Comparison of ENCODE assay signal across 1 cellular context in the genomic region with DNA sequence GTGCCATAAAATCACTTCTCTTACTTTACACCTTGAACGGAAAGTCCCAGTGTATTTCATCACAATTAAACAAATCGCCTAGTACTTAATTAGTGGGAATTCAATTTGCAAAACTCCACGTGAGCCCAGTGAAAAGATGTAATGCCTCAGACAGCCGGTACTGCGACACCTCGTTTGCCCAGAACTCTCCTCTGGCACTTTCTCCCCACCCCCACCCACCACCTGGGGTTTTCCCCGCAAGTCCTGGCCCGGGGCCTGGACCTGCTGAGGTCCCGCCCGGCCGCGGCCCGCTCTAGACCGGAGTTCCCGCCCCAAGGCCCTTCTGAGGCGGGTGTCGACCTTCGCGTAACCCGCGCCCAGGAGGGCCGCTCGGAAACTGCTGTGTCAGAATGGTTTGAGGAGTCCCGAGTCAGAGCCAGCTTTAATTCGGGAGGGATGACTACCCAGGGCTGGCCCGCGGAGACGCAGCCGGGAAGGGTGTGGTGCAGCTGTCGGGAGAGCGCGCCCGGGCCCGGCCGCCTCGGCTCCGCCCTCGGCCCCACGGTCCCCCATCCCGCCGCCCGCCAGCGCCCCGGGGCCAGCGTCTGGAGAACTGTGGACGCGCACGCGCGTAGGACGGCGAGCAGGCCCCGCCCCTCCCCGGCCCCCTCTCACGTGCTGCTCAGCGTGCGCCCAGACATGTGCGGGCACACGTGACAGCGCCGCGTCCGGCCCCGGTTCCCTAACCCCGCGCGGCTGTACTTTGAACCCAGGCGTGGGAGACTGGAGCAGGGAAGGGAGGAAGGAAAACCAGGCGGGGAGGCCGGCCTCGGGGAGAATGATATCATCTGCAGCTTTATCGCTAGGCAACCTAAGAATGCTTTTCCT.
TF ChIP-seq lines count a peak whose summit lies in the region.

No MANE protein-coding gene starts in this region.

TF ChIP-seq in HEK293, 187 proteins besides CTCF, POLR2A, EP300 and RAD21 (continued from another document and continues in another):
- TF ChIP-seq, protein P1, sequence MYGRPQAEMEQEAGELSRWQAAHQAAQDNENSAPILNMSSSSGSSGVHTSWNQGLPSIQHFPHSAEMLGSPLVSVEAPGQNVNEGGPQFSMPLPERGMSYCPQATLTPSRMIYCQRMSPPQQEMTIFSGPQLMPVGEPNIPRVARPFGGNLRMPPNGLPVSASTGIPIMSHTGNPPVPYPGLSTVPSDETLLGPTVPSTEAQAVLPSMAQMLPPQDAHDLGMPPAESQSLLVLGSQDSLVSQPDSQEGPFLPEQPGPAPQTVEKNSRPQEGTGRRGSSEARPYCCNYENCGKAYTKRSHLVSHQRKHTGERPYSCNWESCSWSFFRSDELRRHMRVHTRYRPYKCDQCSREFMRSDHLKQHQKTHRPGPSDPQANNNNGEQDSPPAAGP (tag by site-specific recombination; IDR thresholded peaks at IDR 0.05): peak; percentile 72; the same call in 1 of the 2 replicates
- peak; percentile 99 for TF ChIP-seq IKZF3 (tag by site-specific recombination; IDR thresholded peaks at IDR 0.05)
- 0 out of 2 replicates have a peak, but pooled peaks have one; percentile 48 for TF ChIP-seq ZSCAN23 (tag by site-specific recombination; IDR thresholded peaks at IDR 0.05)
- no peak for TF ChIP-seq ZNF350 (tag by site-specific recombination; IDR thresholded peaks at IDR 0.05)
- no peak; the same call in 1 of the 2 replicates for TF ChIP-seq ZNF324 (tag by site-specific recombination; IDR thresholded peaks at IDR 0.05)
- TF ChIP-seq ZFP37 (tag by site-specific recombination; IDR thresholded peaks at IDR 0.05): 0 out of 2 replicates have a peak, but pooled peaks have one; percentile 26
- peak; percentile 74 for TF ChIP-seq SP3 (tag by site-specific recombination; IDR thresholded peaks at IDR 0.05)
- TF ChIP-seq SCRT1 (tag by site-specific recombination; IDR thresholded peaks at IDR 0.05; ENCODE audit: borderline replicate concordance): no peak
- TF ChIP-seq ZNF561 (tag by site-specific recombination; IDR thresholded peaks at IDR 0.05; ENCODE audit: borderline replicate concordance): peak; percentile 80
- TF ChIP-seq ZNF529 (tag by site-specific recombination; IDR thresholded peaks at IDR 0.05; ENCODE audit: insufficient replicate concordance): no peak
- TF ChIP-seq ZNF169 (tag by site-specific recombination; IDR thresholded peaks at IDR 0.05): no peak
- no peak for TF ChIP-seq ZNF433 (tag by site-specific recombination; IDR thresholded peaks at IDR 0.05; ENCODE audit: low read depth)
- no peak for TF ChIP-seq HOXC10 (CRISPR knock-in tag; IDR thresholded peaks at IDR 0.05)
- TF ChIP-seq WT1 (tag by site-specific recombination; IDR thresholded peaks at IDR 0.05): peak; percentile 93
- TF ChIP-seq ZNF530 (tag by site-specific recombination; IDR thresholded peaks at IDR 0.05; ENCODE audit: low read depth): no peak
- peak; percentile 87 for TF ChIP-seq KLF1 (tag by site-specific recombination; IDR thresholded peaks at IDR 0.05)
- TF ChIP-seq ZNF629 (tag by site-specific recombination; IDR thresholded peaks at IDR 0.05): peak; percentile 81
- TF ChIP-seq, protein P2, sequence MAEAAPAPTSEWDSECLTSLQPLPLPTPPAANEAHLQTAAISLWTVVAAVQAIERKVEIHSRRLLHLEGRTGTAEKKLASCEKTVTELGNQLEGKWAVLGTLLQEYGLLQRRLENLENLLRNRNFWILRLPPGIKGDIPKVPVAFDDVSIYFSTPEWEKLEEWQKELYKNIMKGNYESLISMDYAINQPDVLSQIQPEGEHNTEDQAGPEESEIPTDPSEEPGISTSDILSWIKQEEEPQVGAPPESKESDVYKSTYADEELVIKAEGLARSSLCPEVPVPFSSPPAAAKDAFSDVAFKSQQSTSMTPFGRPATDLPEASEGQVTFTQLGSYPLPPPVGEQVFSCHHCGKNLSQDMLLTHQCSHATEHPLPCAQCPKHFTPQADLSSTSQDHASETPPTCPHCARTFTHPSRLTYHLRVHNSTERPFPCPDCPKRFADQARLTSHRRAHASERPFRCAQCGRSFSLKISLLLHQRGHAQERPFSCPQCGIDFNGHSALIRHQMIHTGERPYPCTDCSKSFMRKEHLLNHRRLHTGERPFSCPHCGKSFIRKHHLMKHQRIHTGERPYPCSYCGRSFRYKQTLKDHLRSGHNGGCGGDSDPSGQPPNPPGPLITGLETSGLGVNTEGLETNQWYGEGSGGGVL (tag by site-specific recombination; IDR thresholded peaks at IDR 0.05): no peak
- TF ChIP-seq, protein P3, sequence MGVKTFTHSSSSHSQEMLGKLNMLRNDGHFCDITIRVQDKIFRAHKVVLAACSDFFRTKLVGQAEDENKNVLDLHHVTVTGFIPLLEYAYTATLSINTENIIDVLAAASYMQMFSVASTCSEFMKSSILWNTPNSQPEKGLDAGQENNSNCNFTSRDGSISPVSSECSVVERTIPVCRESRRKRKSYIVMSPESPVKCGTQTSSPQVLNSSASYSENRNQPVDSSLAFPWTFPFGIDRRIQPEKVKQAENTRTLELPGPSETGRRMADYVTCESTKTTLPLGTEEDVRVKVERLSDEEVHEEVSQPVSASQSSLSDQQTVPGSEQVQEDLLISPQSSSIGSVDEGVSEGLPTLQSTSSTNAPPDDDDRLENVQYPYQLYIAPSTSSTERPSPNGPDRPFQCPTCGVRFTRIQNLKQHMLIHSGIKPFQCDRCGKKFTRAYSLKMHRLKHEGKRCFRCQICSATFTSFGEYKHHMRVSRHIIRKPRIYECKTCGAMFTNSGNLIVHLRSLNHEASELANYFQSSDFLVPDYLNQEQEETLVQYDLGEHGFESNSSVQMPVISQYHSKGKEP (tag by site-specific recombination; IDR thresholded peaks at IDR 0.05): peak; percentile 80
- TF ChIP-seq, protein P4, sequence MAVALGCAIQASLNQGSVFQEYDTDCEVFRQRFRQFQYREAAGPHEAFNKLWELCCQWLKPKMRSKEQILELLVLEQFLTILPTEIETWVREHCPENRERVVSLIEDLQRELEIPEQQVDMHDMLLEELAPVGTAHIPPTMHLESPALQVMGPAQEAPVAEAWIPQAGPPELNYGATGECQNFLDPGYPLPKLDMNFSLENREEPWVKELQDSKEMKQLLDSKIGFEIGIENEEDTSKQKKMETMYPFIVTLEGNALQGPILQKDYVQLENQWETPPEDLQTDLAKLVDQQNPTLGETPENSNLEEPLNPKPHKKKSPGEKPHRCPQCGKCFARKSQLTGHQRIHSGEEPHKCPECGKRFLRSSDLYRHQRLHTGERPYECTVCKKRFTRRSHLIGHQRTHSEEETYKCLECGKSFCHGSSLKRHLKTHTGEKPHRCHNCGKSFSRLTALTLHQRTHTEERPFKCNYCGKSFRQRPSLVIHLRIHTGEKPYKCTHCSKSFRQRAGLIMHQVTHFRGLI (tag by site-specific recombination; IDR thresholded peaks at IDR 0.05): peak; percentile 49; the same call in 1 of the 2 replicates
- TF ChIP-seq REPIN1 (tag by site-specific recombination; IDR thresholded peaks at IDR 0.05; ENCODE audit: low read depth): no peak
- TF ChIP-seq ZNF292 (tag by site-specific recombination; IDR thresholded peaks at IDR 0.05; ENCODE audit: borderline replicate concordance, low read depth): no peak
- TF ChIP-seq ZNF514 (tag by site-specific recombination; IDR thresholded peaks at IDR 0.05): no peak
- no peak for TF ChIP-seq ZNF596 (tag by site-specific recombination; IDR thresholded peaks at IDR 0.05)
- TF ChIP-seq ZNF2 (tag by site-specific recombination; IDR thresholded peaks at IDR 0.05): no peak; the same call in 1 of the 2 replicates
- TF ChIP-seq ZNF585B (tag by site-specific recombination; IDR thresholded peaks at IDR 0.05): no peak
- TF ChIP-seq, protein P5, sequence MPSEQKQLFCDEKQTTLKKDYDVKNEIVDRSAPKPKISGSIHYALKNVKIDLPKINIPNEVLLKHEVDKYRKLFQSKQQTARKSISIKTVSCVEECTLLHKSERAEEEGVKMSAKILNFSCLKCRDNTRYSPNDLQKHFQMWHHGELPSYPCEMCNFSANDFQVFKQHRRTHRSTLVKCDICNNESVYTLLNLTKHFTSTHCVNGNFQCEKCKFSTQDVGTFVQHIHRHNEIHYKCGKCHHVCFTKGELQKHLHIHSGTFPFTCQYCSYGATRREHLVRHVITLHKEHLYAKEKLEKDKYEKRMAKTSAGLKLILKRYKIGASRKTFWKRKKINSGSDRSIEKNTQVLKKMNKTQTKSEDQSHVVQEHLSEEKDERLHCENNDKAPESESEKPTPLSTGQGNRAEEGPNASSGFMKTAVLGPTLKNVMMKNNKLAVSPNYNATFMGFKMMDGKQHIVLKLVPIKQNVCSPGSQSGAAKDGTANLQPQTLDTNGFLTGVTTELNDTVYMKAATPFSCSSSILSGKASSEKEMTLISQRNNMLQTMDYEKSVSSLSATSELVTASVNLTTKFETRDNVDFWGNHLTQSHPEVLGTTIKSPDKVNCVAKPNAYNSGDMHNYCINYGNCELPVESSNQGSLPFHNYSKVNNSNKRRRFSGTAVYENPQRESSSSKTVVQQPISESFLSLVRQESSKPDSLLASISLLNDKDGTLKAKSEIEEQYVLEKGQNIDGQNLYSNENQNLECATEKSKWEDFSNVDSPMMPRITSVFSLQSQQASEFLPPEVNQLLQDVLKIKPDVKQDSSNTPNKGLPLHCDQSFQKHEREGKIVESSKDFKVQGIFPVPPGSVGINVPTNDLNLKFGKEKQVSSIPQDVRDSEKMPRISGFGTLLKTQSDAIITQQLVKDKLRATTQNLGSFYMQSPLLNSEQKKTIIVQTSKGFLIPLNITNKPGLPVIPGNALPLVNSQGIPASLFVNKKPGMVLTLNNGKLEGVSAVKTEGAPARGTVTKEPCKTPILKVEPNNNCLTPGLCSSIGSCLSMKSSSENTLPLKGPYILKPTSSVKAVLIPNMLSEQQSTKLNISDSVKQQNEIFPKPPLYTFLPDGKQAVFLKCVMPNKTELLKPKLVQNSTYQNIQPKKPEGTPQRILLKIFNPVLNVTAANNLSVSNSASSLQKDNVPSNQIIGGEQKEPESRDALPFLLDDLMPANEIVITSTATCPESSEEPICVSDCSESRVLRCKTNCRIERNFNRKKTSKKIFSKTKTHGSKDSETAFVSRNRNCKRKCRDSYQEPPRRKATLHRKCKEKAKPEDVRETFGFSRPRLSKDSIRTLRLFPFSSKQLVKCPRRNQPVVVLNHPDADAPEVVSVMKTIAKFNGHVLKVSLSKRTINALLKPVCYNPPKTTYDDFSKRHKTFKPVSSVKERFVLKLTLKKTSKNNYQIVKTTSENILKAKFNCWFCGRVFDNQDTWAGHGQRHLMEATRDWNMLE (tag by site-specific recombination; conservative IDR thresholded peaks at IDR 0.05; ENCODE audit: low read depth): 0 out of 2 replicates have a peak, but pooled peaks have one; percentile 23
- TF ChIP-seq ZNF777 (tag by site-specific recombination; IDR thresholded peaks at IDR 0.05; ENCODE audit: borderline replicate concordance): no peak
- TF ChIP-seq, protein P6, sequence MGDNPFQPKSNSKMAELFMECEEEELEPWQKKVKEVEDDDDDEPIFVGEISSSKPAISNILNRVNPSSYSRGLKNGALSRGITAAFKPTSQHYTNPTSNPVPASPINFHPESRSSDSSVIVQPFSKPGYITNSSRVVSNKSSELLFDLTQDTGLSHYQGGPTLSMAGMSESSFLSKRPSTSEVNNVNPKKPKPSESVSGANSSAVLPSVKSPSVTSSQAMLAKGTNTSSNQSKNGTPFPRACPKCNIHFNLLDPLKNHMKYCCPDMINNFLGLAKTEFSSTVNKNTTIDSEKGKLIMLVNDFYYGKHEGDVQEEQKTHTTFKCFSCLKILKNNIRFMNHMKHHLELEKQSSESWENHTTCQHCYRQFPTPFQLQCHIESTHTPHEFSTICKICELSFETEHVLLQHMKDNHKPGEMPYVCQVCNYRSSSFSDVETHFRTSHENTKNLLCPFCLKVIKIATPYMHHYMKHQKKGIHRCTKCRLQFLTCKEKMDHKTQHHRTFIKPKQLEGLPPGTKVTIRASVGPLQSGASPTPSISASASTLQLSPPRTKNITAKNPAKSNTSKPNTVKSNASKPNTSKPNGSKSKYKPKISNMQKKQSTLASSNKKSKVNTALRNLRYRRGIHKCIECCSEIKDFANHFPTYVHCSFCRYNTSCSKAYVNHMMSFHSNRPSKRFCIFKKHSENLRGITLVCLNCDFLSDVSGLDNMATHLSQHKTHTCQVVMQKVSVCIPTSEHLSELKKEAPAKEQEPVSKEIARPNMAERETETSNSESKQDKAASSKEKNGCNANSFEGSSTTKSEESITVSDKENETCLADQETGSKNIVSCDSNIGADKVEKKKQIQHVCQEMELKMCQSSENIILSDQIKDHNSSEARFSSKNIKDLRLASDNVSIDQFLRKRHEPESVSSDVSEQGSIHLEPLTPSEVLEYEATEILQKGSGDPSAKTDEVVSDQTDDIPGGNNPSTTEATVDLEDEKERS (tag by site-specific recombination; IDR thresholded peaks at IDR 0.05): no peak
- TF ChIP-seq ZNF311 (tag by site-specific recombination; IDR thresholded peaks at IDR 0.05; ENCODE audit: borderline replicate concordance): no peak
- no peak for TF ChIP-seq ZNF121 (tag by site-specific recombination; IDR thresholded peaks at IDR 0.05)
- TF ChIP-seq ZBTB21 (tag by site-specific recombination; IDR thresholded peaks at IDR 0.05): peak; percentile 21; the same call in 1 of the 2 replicates
- TF ChIP-seq, protein P7, sequence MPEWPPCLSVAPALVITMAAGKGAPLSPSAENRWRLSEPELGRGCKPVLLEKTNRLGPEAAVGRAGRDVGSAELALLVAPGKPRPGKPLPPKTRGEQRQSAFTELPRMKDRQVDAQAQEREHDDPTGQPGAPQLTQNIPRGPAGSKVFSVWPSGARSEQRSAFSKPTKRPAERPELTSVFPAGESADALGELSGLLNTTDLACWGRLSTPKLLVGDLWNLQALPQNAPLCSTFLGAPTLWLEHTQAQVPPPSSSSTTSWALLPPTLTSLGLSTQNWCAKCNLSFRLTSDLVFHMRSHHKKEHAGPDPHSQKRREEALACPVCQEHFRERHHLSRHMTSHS (tag by site-specific recombination; IDR thresholded peaks at IDR 0.05): no peak; the same call in 1 of the 2 replicates
- no peak for TF ChIP-seq YY1 (tag by site-specific recombination; IDR thresholded peaks at IDR 0.05)
- no peak for TF ChIP-seq ZNF114 (tag by site-specific recombination; IDR thresholded peaks at IDR 0.05)
- peak; percentile 34; the same call in 1 of the 2 replicates for TF ChIP-seq ZNF146 (tag by site-specific recombination; IDR thresholded peaks at IDR 0.05)
- no peak for TF ChIP-seq ZNF302 (tag by site-specific recombination; IDR thresholded peaks at IDR 0.05; ENCODE audit: low read depth)
- TF ChIP-seq ZNF426 (tag by site-specific recombination; IDR thresholded peaks at IDR 0.05): no peak
- TF ChIP-seq ZNF544 (tag by site-specific recombination; IDR thresholded peaks at IDR 0.05): no peak
- no peak for TF ChIP-seq ZNF248 (tag by site-specific recombination; IDR thresholded peaks at IDR 0.05)
- no peak for TF ChIP-seq ZNF610 (tag by site-specific recombination; IDR thresholded peaks at IDR 0.05; ENCODE audit: borderline replicate concordance)
- TF ChIP-seq BCL11A (tag by site-specific recombination; IDR thresholded peaks at IDR 0.05; ENCODE audit: low read depth): peak; percentile 84; the same call in 1 of the 2 replicates
- no peak for TF ChIP-seq ZNF140 (tag by site-specific recombination; IDR thresholded peaks at IDR 0.05)
- peak; percentile 92 for TF ChIP-seq ZBTB20 (tag by site-specific recombination; IDR thresholded peaks at IDR 0.05)
- TF ChIP-seq, protein P8, sequence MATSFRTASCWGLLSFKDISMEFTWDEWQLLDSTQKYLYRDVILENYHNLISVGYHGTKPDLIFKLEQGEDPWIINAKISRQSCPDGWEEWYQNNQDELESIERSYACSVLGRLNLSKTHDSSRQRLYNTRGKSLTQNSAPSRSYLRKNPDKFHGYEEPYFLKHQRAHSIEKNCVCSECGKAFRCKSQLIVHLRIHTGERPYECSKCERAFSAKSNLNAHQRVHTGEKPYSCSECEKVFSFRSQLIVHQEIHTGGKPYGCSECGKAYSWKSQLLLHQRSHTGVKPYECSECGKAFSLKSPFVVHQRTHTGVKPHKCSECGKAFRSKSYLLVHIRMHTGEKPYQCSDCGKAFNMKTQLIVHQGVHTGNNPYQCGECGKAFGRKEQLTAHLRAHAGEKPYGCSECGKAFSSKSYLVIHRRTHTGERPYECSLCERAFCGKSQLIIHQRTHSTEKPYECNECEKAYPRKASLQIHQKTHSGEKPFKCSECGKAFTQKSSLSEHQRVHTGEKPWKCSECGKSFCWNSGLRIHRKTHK (tag by site-specific recombination; IDR thresholded peaks at IDR 0.05): no peak
